In the genomic region with DNA sequence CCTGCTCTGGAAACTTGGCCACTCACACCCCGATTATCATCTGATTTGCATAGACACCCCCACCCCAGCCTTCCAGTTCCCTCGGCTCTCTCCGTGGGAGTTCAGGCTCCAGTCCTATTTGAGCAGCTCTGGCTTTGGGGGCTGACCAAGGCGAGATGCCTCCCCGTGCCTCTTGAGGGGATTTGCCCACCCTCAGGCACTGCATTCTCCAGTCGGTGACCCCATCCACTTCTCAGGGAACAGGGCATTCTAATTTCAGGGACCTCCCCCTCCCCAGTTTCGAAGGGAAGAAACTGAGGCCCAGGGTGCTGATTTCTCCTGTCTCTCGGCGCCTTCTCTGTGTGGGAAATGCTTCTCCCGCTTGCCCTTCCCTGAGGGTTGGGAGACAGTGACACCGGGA, we compare ENCODE assay signal across 24 cellular contexts. TPM values are rescaled to one million over a fixed set of nuclear protein-coding genes. Genes with fewer than 3 reads are reported as not detected.
DNase-seq lines count a peak whose midpoint lies in the region; ATAC-seq and TF ChIP-seq lines count a peak whose summit lies in the region.
"Had no signal": no experiment of that assay in that cellular context is flagged by ENCODE, and none has a peak within 500 bp of the region (broad histone marks: within the 10 kb centered on the region; RNA-seq: fewer than 3 reads in every experiment).

No MANE protein-coding gene starts in this region.

- TF ChIP-seq CTCF in glutamatergic neuron (IDR thresholded peaks at IDR 0.05; ENCODE audit: partially characterized antibody, unreplicated experiment), result no peak
- TF ChIP-seq CTCF in neural cell (IDR thresholded peaks at IDR 0.05; ENCODE audit: poor library complexity, severe bottlenecking), result no peak

- H3K4me3 Mint-ChIP-seq in glutamatergic neuron (ENCODE audit: unreplicated experiment), result peak overlapping the region; percentile 75
- H3K4me3 Mint-ChIP-seq: activated CD4-positive, alpha-beta T cell treated with anti-CD3 and anti-CD28 coated beads, Interleukin-2, amount 10 ng/mL, durations not matched to agents 7 days and 5 days; CD8-positive, alpha-beta T cell; IgD-negative memory B cell; naive thymus-derived CD8-positive, alpha-beta T cell had no signal

- TF ChIP-seq RAD21 in neural cell (conservative IDR thresholded peaks at IDR 0.05), result no peak

- peaks cover 10% of the 10 kb centered on the region for H3K9me3 Mint-ChIP-seq in glutamatergic neuron (ENCODE audit: unreplicated experiment)
- no peaks in the 10 kb centered on the region for H3K9me3 Mint-ChIP-seq in activated naive CD4-positive, alpha-beta T cell treated with anti-CD3 and anti-CD28 coated beads, Interleukin-2, amount 50 U/mL, for 72 hours
- H3K9me3 Mint-ChIP-seq: activated CD4-positive, alpha-beta T cell treated with anti-CD3 and anti-CD28 coated beads, Interleukin-2, amount 10 ng/mL, durations not matched to agents 7 days and 5 days; CD8-positive, alpha-beta T cell had no signal

- no peak for ATAC-seq in HG02938 (IDR thresholded peaks at IDR 0.05; ENCODE audit: unreplicated experiment)
- ATAC-seq in HG03460 (IDR thresholded peaks at IDR 0.05; ENCODE audit: unreplicated experiment), result no peak
- ATAC-seq in activated naive CD4-positive, alpha-beta T cell treated with anti-CD3 and anti-CD28 coated beads, Interleukin-2, amount 50 U/mL, for 72 hours, result no peak
- ATAC-seq: CD8-positive, alpha-beta T cell; naive thymus-derived CD8-positive, alpha-beta T cell had no signal

- H3K36me3 Mint-ChIP-seq in glutamatergic neuron (ENCODE audit: unreplicated experiment), result peaks cover 4% of the 10 kb centered on the region
- peaks cover 0 to 6% of the 10 kb centered on the region in 2 donors for H3K36me3 Mint-ChIP-seq in activated naive CD4-positive, alpha-beta T cell treated with anti-CD3 and anti-CD28 coated beads, Interleukin-2, amount 50 U/mL, for 72 hours
- H3K36me3 Mint-ChIP-seq: CD8-positive, alpha-beta T cell had no signal

- H3K79me2 ChIP-seq in ACC112 (ENCODE audit: control insufficient read depth, insufficient read depth, low read length, unreplicated experiment) (no peaks in the 10 kb centered on the region), neural cell (replicated peaks; ENCODE audit: insufficient read depth, low read length) (no peaks in the 10 kb centered on the region)

- H3K27me3 ChIP-seq in ACC112 (ENCODE audit: insufficient read depth, low read length) (peaks cover 84% of the 10 kb centered on the region), NT2/D1 (ENCODE audit: insufficient read depth, insufficient read length) (peaks cover 72% of the 10 kb centered on the region), neural cell (ENCODE audit: insufficient read depth, low read depth, low read length) (peaks cover 85% of the 10 kb centered on the region)

- H3K36me3 ChIP-seq in ACC112 (ENCODE audit: insufficient read depth, low read length) (no peaks in the 10 kb centered on the region), NT2/D1 (ENCODE audit: insufficient read depth, insufficient read length, low read length) (no peaks in the 10 kb centered on the region), neural cell (ENCODE audit: insufficient read depth, low read length) (no peaks in the 10 kb centered on the region)

- H3K27ac ChIP-seq in ACC112 (ENCODE audit: low read depth, low read length) (no peak overlapping the region), neural cell (ENCODE audit: low read length) (no peak overlapping the region)
- H3K27ac ChIP-seq: foreskin keratinocyte had no signal

- H4K20me1 ChIP-seq in neural cell (ENCODE audit: insufficient read depth), result no peaks in the 10 kb centered on the region

- DNase-seq in NT2/D1 (ENCODE audit: low read depth, low spot score) (no peak), glutamatergic neuron (no peak), DMS114 treated with DMSO at 0.1 percent for 48 hours (lab: John Stamatoyannopoulos, UW; ENCODE audit: unreplicated experiment) (no peak)
- no peak for DNase-seq in activated naive CD4-positive, alpha-beta T cell treated with anti-CD3 and anti-CD28 coated beads, Interleukin-2, amount 50 U/mL, for 72 hours (ENCODE audit: low spot score in 2 of 2)
- DNase-seq: activated CD4-positive, alpha-beta T cell treated with anti-CD3 and anti-CD28 coated beads, Interleukin-2, amount 10 ng/mL, durations not matched to agents 7 days and 5 days; activated CD8-positive, alpha-beta memory T cell treated with anti-CD3 and anti-CD28 coated beads, Interleukin-2, amount 50 U/mL, for 48 hours; activated gamma-delta T cell; amniotic stem cell; CD8-positive, alpha-beta T cell; cerebellar nuclear complex; DND-41; foreskin keratinocyte; naive thymus-derived CD8-positive, alpha-beta T cell; NCI-H226; NK-92 treated with Interleukin-12 subunit alpha and Interleukin-12 subunit beta, amount 100 ng/mL, for 24 hours; RPMI8226; stimulated activated CD4-positive, alpha-beta T cell treated with anti-CD3 and anti-CD28 coated beads, Interleukin-12 subunit alpha, Interleukin-12 subunit beta, amount 100 ng/mL, for 4 hours had no signal

- peaks cover 10% of the 10 kb centered on the region for H3K4me1 Mint-ChIP-seq in glutamatergic neuron (ENCODE audit: low read depth, unreplicated experiment)
- H3K4me1 Mint-ChIP-seq: activated CD4-positive, alpha-beta T cell treated with anti-CD3 and anti-CD28 coated beads, Interleukin-2, amount 10 ng/mL, durations not matched to agents 7 days and 5 days; IgD-negative memory B cell had no signal

- peak overlapping the region; percentile 17 for H3K9ac ChIP-seq in NT2/D1 (ENCODE audit: insufficient read length, low read depth)
- H3K9ac ChIP-seq in neural cell (ENCODE audit: low read length), result peak overlapping the region; percentile 34

- H3K27me3 Mint-ChIP-seq in glutamatergic neuron (ENCODE audit: unreplicated experiment), result peaks cover 29% of the 10 kb centered on the region

- H2AFZ ChIP-seq in ACC112 (ENCODE audit: low read length, unreplicated experiment) (no peak overlapping the region), neural cell (ENCODE audit: low read depth, low read length) (no peak overlapping the region)

- no peak for TF ChIP-seq EP300 in neural cell (conservative IDR thresholded peaks at IDR 0.05; ENCODE audit: poor library complexity, severe bottlenecking)

- no peak overlapping the region for H3K4me2 ChIP-seq in neural cell (ENCODE audit: low read length)

- no peaks in the 10 kb centered on the region for H3K9me3 ChIP-seq in NT2/D1 (ENCODE audit: insufficient read depth, low read length)
- H3K9me3 ChIP-seq in neural cell (ENCODE audit: low read length), result no peaks in the 10 kb centered on the region

- H3K27ac Mint-ChIP-seq in glutamatergic neuron (ENCODE audit: unreplicated experiment), result no peak overlapping the region
- H3K27ac Mint-ChIP-seq in activated naive CD4-positive, alpha-beta T cell treated with anti-CD3 and anti-CD28 coated beads, Interleukin-2, amount 50 U/mL, for 72 hours, result no peak overlapping the region
- H3K27ac Mint-ChIP-seq: activated CD4-positive, alpha-beta T cell treated with anti-CD3 and anti-CD28 coated beads, Interleukin-2, amount 10 ng/mL, durations not matched to agents 7 days and 5 days; CD8-positive, alpha-beta T cell; IgD-negative memory B cell; naive thymus-derived CD8-positive, alpha-beta T cell had no signal

- H3F3A ChIP-seq in neural cell (ENCODE audit: insufficient read depth, low read length, poor library complexity, severe bottlenecking), result no peaks in the 10 kb centered on the region

- H3K4me3 ChIP-seq in ACC112 (ENCODE audit: low read depth, low read length) (peak overlapping the region; percentile 32; the same call in 1 of the 2 replicates), NT2/D1 (ENCODE audit: insufficient read length, low read depth) (peak overlapping the region; percentile 26), neural cell (ENCODE audit: low read length) (peak overlapping the region; percentile 67)

- H3K9me2 ChIP-seq in neural cell (ENCODE audit: insufficient read depth, low read length), result no peaks in the 10 kb centered on the region

- H3K4me1 ChIP-seq in ACC112 (ENCODE audit: control insufficient read depth, insufficient read depth, low read length, unreplicated experiment) (no peaks in the 10 kb centered on the region), NT2/D1 (ENCODE audit: insufficient read depth, insufficient read length) (peaks cover 5% of the 10 kb centered on the region)
- H3K4me1 ChIP-seq: foreskin keratinocyte had no signal

TF ChIP-seq in neural cell, 6 proteins besides CTCF, POLR2A, EP300 and RAD21:
- TF ChIP-seq, protein P1, sequence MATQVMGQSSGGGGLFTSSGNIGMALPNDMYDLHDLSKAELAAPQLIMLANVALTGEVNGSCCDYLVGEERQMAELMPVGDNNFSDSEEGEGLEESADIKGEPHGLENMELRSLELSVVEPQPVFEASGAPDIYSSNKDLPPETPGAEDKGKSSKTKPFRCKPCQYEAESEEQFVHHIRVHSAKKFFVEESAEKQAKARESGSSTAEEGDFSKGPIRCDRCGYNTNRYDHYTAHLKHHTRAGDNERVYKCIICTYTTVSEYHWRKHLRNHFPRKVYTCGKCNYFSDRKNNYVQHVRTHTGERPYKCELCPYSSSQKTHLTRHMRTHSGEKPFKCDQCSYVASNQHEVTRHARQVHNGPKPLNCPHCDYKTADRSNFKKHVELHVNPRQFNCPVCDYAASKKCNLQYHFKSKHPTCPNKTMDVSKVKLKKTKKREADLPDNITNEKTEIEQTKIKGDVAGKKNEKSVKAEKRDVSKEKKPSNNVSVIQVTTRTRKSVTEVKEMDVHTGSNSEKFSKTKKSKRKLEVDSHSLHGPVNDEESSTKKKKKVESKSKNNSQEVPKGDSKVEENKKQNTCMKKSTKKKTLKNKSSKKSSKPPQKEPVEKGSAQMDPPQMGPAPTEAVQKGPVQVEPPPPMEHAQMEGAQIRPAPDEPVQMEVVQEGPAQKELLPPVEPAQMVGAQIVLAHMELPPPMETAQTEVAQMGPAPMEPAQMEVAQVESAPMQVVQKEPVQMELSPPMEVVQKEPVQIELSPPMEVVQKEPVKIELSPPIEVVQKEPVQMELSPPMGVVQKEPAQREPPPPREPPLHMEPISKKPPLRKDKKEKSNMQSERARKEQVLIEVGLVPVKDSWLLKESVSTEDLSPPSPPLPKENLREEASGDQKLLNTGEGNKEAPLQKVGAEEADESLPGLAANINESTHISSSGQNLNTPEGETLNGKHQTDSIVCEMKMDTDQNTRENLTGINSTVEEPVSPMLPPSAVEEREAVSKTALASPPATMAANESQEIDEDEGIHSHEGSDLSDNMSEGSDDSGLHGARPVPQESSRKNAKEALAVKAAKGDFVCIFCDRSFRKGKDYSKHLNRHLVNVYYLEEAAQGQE (IDR thresholded peaks at IDR 0.05; ENCODE audit: borderline replicate concordance), result no peak
- TF ChIP-seq TAF1 (IDR thresholded peaks at IDR 0.05; ENCODE audit: low read depth), result no peak

RNA-seq across cellular contexts. Expression of a gene that starts 35.7 kb away (rescaled TPM):
- not detected for total RNA-seq in glutamatergic neuron (ENCODE audit: unreplicated experiment)
- not detected in 2 replicates for polyA plus RNA-seq in neural cell
- polyA minus RNA-seq in neural cell, result not detected in 2 replicates
- total RNA-seq in activated naive CD4-positive, alpha-beta T cell treated with anti-CD3 and anti-CD28 coated beads, Interleukin-2, amount 50 U/mL, for 72 hours, result not detected
- total RNA-seq: activated CD4-positive, alpha-beta T cell treated with anti-CD3 and anti-CD28 coated beads, Interleukin-2, amount 10 ng/mL, durations not matched to agents 7 days and 5 days; CD8-positive, alpha-beta T cell; foreskin keratinocyte; lung microvascular endothelial cell; naive thymus-derived CD8-positive, alpha-beta T cell; pulmonary artery endothelial cell had no signal
- polyA plus RNA-seq: foreskin keratinocyte; IgD-negative memory B cell; naive thymus-derived CD8-positive, alpha-beta T cell had no signal
